In genomic region chr4:182809417-182810102, GRCh38 we compare ENCODE assay signal across 8 cellular contexts.
DNase-seq lines count a peak whose midpoint lies in the region; ATAC-seq and TF ChIP-seq lines count a peak whose summit lies in the region.

No MANE protein-coding gene starts in this region.

- ATAC-seq in GM21515 (IDR thresholded peaks at IDR 0.05; ENCODE audit: unreplicated experiment) (peak; percentile 11), HG03575 (IDR thresholded peaks at IDR 0.05; ENCODE audit: extremely low read depth, insufficient number of reproducible peaks, low FRiP score, unreplicated experiment) (peak; percentile 15)

- H3K27ac ChIP-seq in right atrium auricular region, result no peak overlapping the region
- no peak overlapping the region for H3K27ac ChIP-seq in substantia nigra (ENCODE audit: low read depth, low read length, poor library complexity, severe bottlenecking)

- no peak overlapping the region for H3K4me3 ChIP-seq in GM12875 (ENCODE audit: low read depth, low read length)
- no peak overlapping the region for H3K4me3 ChIP-seq in epithelial cell of esophagus (ENCODE audit: low read length)
- no peak overlapping the region for H3K4me3 ChIP-seq in right atrium auricular region

- peaks cover 0 to 7% of the 10 kb centered on the region in 2 donors for H3K4me1 ChIP-seq in right atrium auricular region

- DNase-seq in epithelial cell of esophagus (ENCODE audit: low read depth) (peak; percentile 27), right atrium auricular region (ENCODE audit: low spot score) (no peak), substantia nigra (lab: John Stamatoyannopoulos, UW) (no peak), nucleus accumbens (lab: John Stamatoyannopoulos, UW) (no peak), SK-N-DZ (ENCODE audit: low spot score) (no peak)

- no peaks in the 10 kb centered on the region for H3K27me3 ChIP-seq in right atrium auricular region

- no peaks in the 10 kb centered on the region for H3K9me3 ChIP-seq in right atrium auricular region

- no peaks in the 10 kb centered on the region for H3K36me3 ChIP-seq in right atrium auricular region

- TF ChIP-seq CTCF in GM12875 (IDR thresholded peaks at IDR 0.05; ENCODE audit: borderline replicate concordance, insufficient read depth, low read depth, low read length) (peak; percentile 43; the same call in 1 of the 2 replicates), epithelial cell of esophagus (IDR thresholded peaks at IDR 0.05; ENCODE audit: insufficient read depth, low read depth, low read length, missing control alignments) (no peak), right atrium auricular region (IDR thresholded peaks at IDR 0.05) (no peak)
